Comparison of ENCODE assay signal across 19 cellular contexts in the genomic region with DNA sequence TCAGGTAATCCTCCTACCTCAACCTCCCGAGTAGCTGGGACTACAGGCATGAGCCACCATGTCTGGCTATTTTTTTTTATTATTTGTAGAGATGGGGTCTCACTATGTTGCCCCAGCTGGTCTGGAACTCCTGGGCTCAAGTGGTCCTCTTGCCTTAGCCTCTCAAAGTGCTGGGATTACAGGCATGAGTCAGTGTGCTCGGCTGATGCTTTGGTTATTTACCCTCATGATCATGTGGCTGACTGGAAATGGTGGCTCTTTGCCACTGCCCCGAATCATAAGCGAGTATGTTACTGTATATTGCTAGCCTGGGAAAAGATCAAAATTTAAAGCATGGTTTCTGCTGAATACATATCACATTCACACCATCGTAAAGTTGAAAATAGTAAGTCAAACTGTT.
DNase-seq lines count a peak whose midpoint lies in the region; ATAC-seq and TF ChIP-seq lines count a peak whose summit lies in the region.
"Had no signal": no experiment of that assay in that cellular context is flagged by ENCODE, and none has a peak within 500 bp of the region (broad histone marks: within the 10 kb centered on the region; RNA-seq: fewer than 3 reads in every experiment).

No MANE protein-coding gene starts in this region.

- WGBS in body of pancreas, 2 donors: 49 to 57% methylated on average over 5 of the region's 5 CpGs

- ATAC-seq in body of pancreas: peak; percentile 35
- ATAC-seq in esophagus mucosa: no peak
- ATAC-seq in GM18502 (IDR thresholded peaks at IDR 0.05; ENCODE audit: poor library complexity, unreplicated experiment): no peak
- ATAC-seq: CD8-positive, alpha-beta T cell had no signal

- H3K27ac ChIP-seq in body of pancreas: no peak overlapping the region
- H3K27ac ChIP-seq: BLaER1 treated with 17β-estradiol and CSF1 and Interleukin-3, amounts not matched to agents 10 nM and 100 nM had no signal

- H3K36me3 Mint-ChIP-seq in activated T-cell treated with anti-CD3 and anti-CD28 coated beads, Interleukin-2, amount 50 U/mL, for 24 hours (ENCODE audit: low read depth): no peaks in the 10 kb centered on the region
- H3K36me3 Mint-ChIP-seq: CD8-positive, alpha-beta T cell had no signal

- H3K9me3 Mint-ChIP-seq in activated T-cell treated with anti-CD3 and anti-CD28 coated beads, Interleukin-2, amount 50 U/mL, for 24 hours: no peaks in the 10 kb centered on the region
- H3K9me3 Mint-ChIP-seq: CD8-positive, alpha-beta T cell had no signal

- H3K4me3 ChIP-seq in MG63: no peak overlapping the region
- H3K4me3 ChIP-seq in body of pancreas: no peak overlapping the region
- H3K4me3 ChIP-seq: BLaER1 treated with 17β-estradiol and CSF1 and Interleukin-3, amounts not matched to agents 10 nM and 100 nM had no signal

- H3K4me3 Mint-ChIP-seq in activated T-cell treated with anti-CD3 and anti-CD28 coated beads, Interleukin-2, amount 50 U/mL, for 24 hours: no peak overlapping the region
- H3K4me3 Mint-ChIP-seq: B cell; CD8-positive, alpha-beta T cell; HFFc6 had no signal

- H3K4me1 ChIP-seq in body of pancreas: no peaks in the 10 kb centered on the region
- H3K4me1 ChIP-seq: BLaER1 treated with 17β-estradiol and CSF1 and Interleukin-3, amounts not matched to agents 10 nM and 100 nM had no signal

- H3K36me3 ChIP-seq in MG63 (no peaks in the 10 kb centered on the region), body of pancreas (replicated peaks in 1 of 2; ENCODE audit: insufficient read depth in 1 of 2, low read depth in 2 of 2) (no peaks in the 10 kb centered on the region)
- H3K36me3 ChIP-seq: BLaER1 treated with 17β-estradiol and CSF1 and Interleukin-3, amounts not matched to agents 10 nM and 100 nM had no signal

- DNase-seq in Daoy (ENCODE audit: low read depth) (peak; percentile 34), H4 (ENCODE audit: low spot score) (peak; percentile 45), MG63 (peak; percentile 32), body of pancreas (peak; percentile 13 to 48 (median 26)), ecto neural progenitor cell (ENCODE audit: low spot score) (no peak)
- DNase-seq in activated T-cell treated with anti-CD3 and anti-CD28 coated beads, Interleukin-2, amount 50 U/mL, for 24 hours: no peak
- DNase-seq: Calu3; CD8-positive, alpha-beta T cell; DMS 273 treated with DMSO at 0.1 percent for 48 hours; DMS53; DND-41; GDM1; HCEC 1CT; HFFc6; KG1 had no signal

- intact Hi-C loops in body of pancreas (cut with DNase I): no loop called here

- H3K27me3 ChIP-seq in MG63 (no peaks in the 10 kb centered on the region), body of pancreas (no peaks in the 10 kb centered on the region)
- H3K27me3 ChIP-seq: BLaER1 treated with 17β-estradiol and CSF1 and Interleukin-3, amounts not matched to agents 10 nM and 100 nM had no signal

- H3K27ac Mint-ChIP-seq in activated T-cell treated with anti-CD3 and anti-CD28 coated beads, Interleukin-2, amount 50 U/mL, for 24 hours: no peak overlapping the region
- H3K27ac Mint-ChIP-seq: B cell; CD8-positive, alpha-beta T cell; HFFc6 had no signal

- no peak for TF ChIP-seq CTCF in body of pancreas (IDR thresholded peaks at IDR 0.05)

- H3K9me3 ChIP-seq in MG63: no peaks in the 10 kb centered on the region; the same call in 1 of the 2 replicates
- H3K9me3 ChIP-seq in body of pancreas: no peaks in the 10 kb centered on the region

- H3K27me3 Mint-ChIP-seq in activated T-cell treated with anti-CD3 and anti-CD28 coated beads, Interleukin-2, amount 50 U/mL, for 24 hours: peaks cover 29% of the 10 kb centered on the region

- H3K4me1 Mint-ChIP-seq in activated T-cell treated with anti-CD3 and anti-CD28 coated beads, Interleukin-2, amount 50 U/mL, for 24 hours (ENCODE audit: low read depth): no peaks in the 10 kb centered on the region
- H3K4me1 Mint-ChIP-seq: B cell had no signal

- no peak for TF ChIP-seq POLR2A in body of pancreas (IDR thresholded peaks at IDR 0.05)

Comparison
In these comparisons a context has a peak if more than half of its experiments do, and no peak if none do; other contexts are left out.
1. DNase-seq: peak in Daoy (single experiment), H4 (single experiment), MG63 (single experiment) and body of pancreas (4 of 4); none in ecto neural progenitor cell (single experiment) and activated T-cell treated with anti-CD3 and anti-CD28 coated beads, Interleukin-2, amount 50 U/mL, for 24 hours (single experiment).